Comparison of ENCODE assay signal across 8 cellular contexts in the genomic region with DNA sequence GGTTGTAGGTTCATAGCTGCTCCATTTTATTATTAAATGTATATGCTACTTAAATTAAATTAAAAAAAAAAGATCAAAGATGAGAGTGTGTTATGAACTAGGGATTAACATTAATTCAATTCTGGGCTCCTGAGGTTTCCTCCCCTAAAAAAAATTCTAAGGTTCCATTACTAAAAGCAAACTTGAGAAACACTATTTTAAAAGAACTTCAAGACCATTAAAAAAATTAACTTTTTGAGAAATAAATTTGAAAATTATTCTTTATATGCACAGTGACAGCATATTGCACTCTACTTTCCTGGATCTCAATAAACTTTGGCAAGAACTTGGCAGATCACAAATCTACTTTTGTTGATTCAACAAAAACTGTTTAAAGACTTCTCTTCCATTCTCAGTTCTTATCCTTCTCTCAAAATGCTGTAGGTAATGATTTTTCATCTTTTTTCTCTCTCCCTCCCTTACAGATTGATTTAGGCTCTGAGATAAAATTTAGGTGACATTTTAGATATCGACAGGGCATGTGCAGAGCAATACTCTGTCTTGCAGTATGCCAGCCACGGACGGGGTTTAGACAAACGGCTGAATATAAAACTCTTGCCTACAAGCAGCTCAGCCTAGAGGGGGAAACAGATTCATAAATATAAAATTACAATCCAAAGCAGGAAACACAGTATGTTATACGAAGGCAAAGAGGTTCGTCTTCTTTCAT. TPM values are rescaled to one million over a fixed set of nuclear protein-coding genes. Genes with fewer than 3 reads are reported as not detected.
DNase-seq lines count a peak whose midpoint lies in the region; ATAC-seq and TF ChIP-seq lines count a peak whose summit lies in the region.

No MANE protein-coding gene starts in this region.

- peak overlapping the region; percentile 80 for H3K27ac ChIP-seq in WERI-Rb-1
- H3K27ac ChIP-seq in sigmoid colon = peak overlapping the region; percentile 77 to 87 (median 81)

- H3K4me3 Mint-ChIP-seq in activated CD4-positive, alpha-beta T cell treated with anti-CD3 and anti-CD28 coated beads, Interleukin-2, amount 10 ng/mL, durations not matched to agents 7 days and 5 days = peak overlapping the region; percentile 81

- peak overlapping the region; percentile 93 for H3K4me3 ChIP-seq in WERI-Rb-1 (ENCODE audit: low read depth, low read length)
- H3K4me3 ChIP-seq in sigmoid colon = peak overlapping the region; percentile 68 to 92 (median 76)

- WGBS in sigmoid colon, 2 donors = 0 to 1% methylated on average over 6 of the region's 6 CpGs

- H3K9me3 Mint-ChIP-seq in activated CD4-positive, alpha-beta T cell treated with anti-CD3 and anti-CD28 coated beads, Interleukin-2, amount 10 ng/mL, durations not matched to agents 7 days and 5 days = peaks cover 4% of the 10 kb centered on the region

- POLR2A ChIA-PET in activated CD4-positive, alpha-beta T cell treated with anti-CD3 and anti-CD28 coated beads, Interleukin-2, amount 10 ng/mL, durations not matched to agents 7 days and 5 days (lab: Charles Lee) = interaction anchor here (0.8 to 1.2 kb wide), 2 partner anchors 189 to 205 kb away, joined by 3 to 4 read pairs; partner anchors contain the start of gene HSPD1

- H3K36me3 Mint-ChIP-seq in activated CD4-positive, alpha-beta T cell treated with anti-CD3 and anti-CD28 coated beads, Interleukin-2, amount 10 ng/mL, durations not matched to agents 7 days and 5 days (ENCODE audit: low read depth) = peaks cover 17% of the 10 kb centered on the region

- H3K27ac Mint-ChIP-seq in activated CD4-positive, alpha-beta T cell treated with anti-CD3 and anti-CD28 coated beads, Interleukin-2, amount 10 ng/mL, durations not matched to agents 7 days and 5 days = peak overlapping the region; percentile 95

- no peaks in the 10 kb centered on the region for H3K27me3 Mint-ChIP-seq in activated CD4-positive, alpha-beta T cell treated with anti-CD3 and anti-CD28 coated beads, Interleukin-2, amount 10 ng/mL, durations not matched to agents 7 days and 5 days

- no peak for DNase-seq in activated CD4-positive, alpha-beta T cell treated with anti-CD3 and anti-CD28 coated beads, Interleukin-2, amount 10 ng/mL, durations not matched to agents 7 days and 5 days
- DNase-seq in activated CD4-positive, alpha-beta T cell treated with anti-CD3 and anti-CD28 coated beads for 1 hour = no peak
- DNase-seq in WERI-Rb-1 = no peak
- no peak for DNase-seq in Right ventricle myocardium superior
- no peak for DNase-seq in sigmoid colon
- DNase-seq in activated effector memory CD4-positive, alpha-beta T cell treated with Interleukin-2 at 50 U/mL for 16 hours = no peak
- DNase-seq in central memory CD4-positive, alpha-beta T cell = no peak

- TF ChIP-seq CTCF in WERI-Rb-1 (IDR thresholded peaks at IDR 0.05; ENCODE audit: low read depth, low read length) (no peak), sigmoid colon (IDR thresholded peaks at IDR 0.05) (no peak)

- no peak for TF ChIP-seq POLR2A in sigmoid colon (IDR thresholded peaks at IDR 0.05)

- no peaks in the 10 kb centered on the region for H3K27me3 ChIP-seq in WERI-Rb-1 (ENCODE audit: insufficient read depth, low read depth, severe bottlenecking)
- no peaks in the 10 kb centered on the region for H3K27me3 ChIP-seq in sigmoid colon

- peak; percentile 28 for ATAC-seq in HG03060 (IDR thresholded peaks at IDR 0.05; ENCODE audit: low read depth, unreplicated experiment)
- peak; percentile 59 for ATAC-seq in Right ventricle myocardium superior (ENCODE audit: poor library complexity)

- H3K9me3 ChIP-seq in WERI-Rb-1 (ENCODE audit: severe bottlenecking) (no peaks in the 10 kb centered on the region), sigmoid colon (no peaks in the 10 kb centered on the region)

- H3K4me1 ChIP-seq in sigmoid colon = peaks cover 0 to 40% (median 33%) of the 10 kb centered on the region in 4 donors

- intact Hi-C loops in Right ventricle myocardium superior (cut with DNase I) = loop anchor here (5.0 to 10.0 kb wide), 4 partner anchors 70 to 593 kb away; partner anchors contain the start of gene HSPE1
- intact Hi-C loops in sigmoid colon (cut with DNase I) = loop anchor here (5.0 to 10.0 kb wide), 3 partner anchors 187 to 590 kb away; partner anchors contain the start of genes COQ10B and MOB4

- H3K36me3 ChIP-seq in WERI-Rb-1 = peaks cover 8% of the 10 kb centered on the region
- H3K36me3 ChIP-seq in sigmoid colon = no peaks in the 10 kb centered on the region

- H3K4me1 Mint-ChIP-seq in activated CD4-positive, alpha-beta T cell treated with anti-CD3 and anti-CD28 coated beads, Interleukin-2, amount 10 ng/mL, durations not matched to agents 7 days and 5 days = peaks cover 46% of the 10 kb centered on the region

- no peak for TF ChIP-seq EP300 in sigmoid colon (IDR thresholded peaks at IDR 0.05)

- CTCF ChIA-PET in activated CD4-positive, alpha-beta T cell treated with anti-CD3 and anti-CD28 coated beads, Interleukin-2, amount 10 ng/mL, durations not matched to agents 7 days and 5 days (lab: Charles Lee) = interaction anchor here (0.6 to 1.1 kb wide), 3 partner anchors 17 to 46 kb away, joined by 3 to 4 read pairs (median 3); no protein-coding TSS in a partner anchor

RNA-seq across cellular contexts. Expression of gene MARS2, which starts 0.6 kb away (rescaled TPM):
- total RNA-seq in activated CD4-positive, alpha-beta T cell treated with anti-CD3 and anti-CD28 coated beads, Interleukin-2, amount 10 ng/mL, durations not matched to agents 7 days and 5 days = 10 to 100 TPM; 11.1 to 11.9 TPM
- total RNA-seq in Right ventricle myocardium superior (6.6 TPM), sigmoid colon (1 to 10 TPM; 3.1 to 6.6 (median 4.5) TPM)
- polyA plus RNA-seq in sigmoid colon = 1 to 10 TPM; 3.0 to 8.3 (median 5.3) TPM

RNA-seq across cellular contexts. Expression of gene RFTN2, which starts 29.2 kb away (rescaled TPM):
- not detected for total RNA-seq in activated CD4-positive, alpha-beta T cell treated with anti-CD3 and anti-CD28 coated beads, Interleukin-2, amount 10 ng/mL, durations not matched to agents 7 days and 5 days
- total RNA-seq in Right ventricle myocardium superior = 4.4 TPM
- total RNA-seq in sigmoid colon = 1 to 10 TPM; 5.4 to 10.0 (median 8.5) TPM
- 1 to 10 TPM in 2 of 3 donors, under 1 TPM in 1; 0.92 to 3.6 (median 1.3) TPM for polyA plus RNA-seq in sigmoid colon
